1 cellular context compared by ENCODE assay signal in genomic region chrX:145820825-145821224, GRCh38.
TF ChIP-seq lines count a peak whose summit lies in the region.

No MANE protein-coding gene starts in this region.

TF ChIP-seq in H1, 55 proteins besides CTCF, POLR2A, EP300 and RAD21 (continued from another document):
- TF ChIP-seq USF2 (IDR thresholded peaks at IDR 0.05; ENCODE audit: low read length) (no peak), CHD7 (IDR thresholded peaks at IDR 0.05; ENCODE audit: insufficient replicate concordance, low read length) (no peak), JUN (IDR thresholded peaks at IDR 0.05; ENCODE audit: low read depth, low read length) (no peak), SIX5 (IDR thresholded peaks at IDR 0.05; ENCODE audit: low read depth, low read length) (no peak)
TF ChIP-seq in H1: peak in this region for 0.
